Comparison of ENCODE assay signal across 24 cellular contexts in the genomic region with DNA sequence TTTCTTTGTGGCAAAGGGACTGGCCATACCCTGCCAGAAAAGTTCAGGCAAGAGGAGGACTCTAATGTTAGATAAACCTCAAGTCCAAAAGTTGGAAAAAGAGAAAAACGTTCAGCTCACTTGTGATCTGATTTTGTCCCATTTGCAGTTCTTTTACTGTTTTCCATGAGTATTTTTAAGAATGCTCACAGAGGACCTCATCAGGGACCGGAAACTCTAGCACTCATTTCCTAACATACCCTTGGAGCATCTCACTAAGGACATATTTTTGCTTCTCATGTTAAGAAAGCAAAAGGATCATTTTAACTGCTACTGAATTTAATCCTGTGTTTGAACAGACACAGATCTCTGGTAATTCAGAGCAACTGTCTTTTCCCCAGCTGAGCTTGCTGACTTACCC. TPM values are rescaled to one million over a fixed set of nuclear protein-coding genes. Genes with fewer than 3 reads are reported as not detected.
DNase-seq lines count a peak whose midpoint lies in the region; ATAC-seq and TF ChIP-seq lines count a peak whose summit lies in the region.
"Had no signal": no experiment of that assay in that cellular context is flagged by ENCODE, and none has a peak within 500 bp of the region (broad histone marks: within the 10 kb centered on the region; RNA-seq: fewer than 3 reads in every experiment).

No MANE protein-coding gene starts in this region.

- H2AFZ ChIP-seq in fibroblast of lung (ENCODE audit: low read length) (no peak overlapping the region), osteoblast (ENCODE audit: low read length) (no peak overlapping the region)

- H3K9me3 ChIP-seq in heart right ventricle, result peaks cover 0 to 7% (median 0%) of the 10 kb centered on the region in 11 donors
- no peaks in the 10 kb centered on the region for H3K9me3 ChIP-seq in right cardiac atrium (ENCODE audit: control insufficient read depth, low read length)
- no peaks in the 10 kb centered on the region for H3K9me3 ChIP-seq in fibroblast of lung (ENCODE audit: control insufficient read depth, insufficient read depth, low read depth, low read length)
- no peaks in the 10 kb centered on the region for H3K9me3 ChIP-seq in osteoblast (ENCODE audit: low read depth, low read length)
- no peaks in the 10 kb centered on the region for H3K9me3 ChIP-seq in uterus
- H3K9me3 ChIP-seq: BE2C, SJCRH30 had no signal

- peaks cover 2% of the 10 kb centered on the region for H3K27me3 Mint-ChIP-seq in glutamatergic neuron (ENCODE audit: unreplicated experiment)
- H3K27me3 Mint-ChIP-seq in activated CD4-positive, alpha-beta memory T cell treated with anti-CD3 and anti-CD28 coated beads for 36 hours, result peaks cover 9% of the 10 kb centered on the region

- intact Hi-C loops in heart right ventricle (cut with DNase I) (loop anchor here in 2 of 10 donors (5.0 to 10.0 kb wide), 2 partner anchors 46 to 83 kb away; no protein-coding TSS in a partner anchor), right cardiac atrium (cut with DNase I) (loop anchor here in 2 of 4 donors (10.0 kb wide), 2 partner anchors 47 to 157 kb away; partner anchors contain the start of gene COLEC12 (in 1 of the 2)), uterus (cut with DNase I; ENCODE audit: low total_unique reads) (no loop called here)
- intact Hi-C loops in activated CD4-positive, alpha-beta memory T cell treated with anti-CD3 and anti-CD28 coated beads for 36 hours (cut with micrococcal nuclease), result no loop called here

- H3K79me2 ChIP-seq in fibroblast of lung (ENCODE audit: control insufficient read depth, insufficient read depth, low read length), result no peaks in the 10 kb centered on the region
- H3K79me2 ChIP-seq in osteoblast (ENCODE audit: insufficient read depth, low read length), result no peaks in the 10 kb centered on the region

- H3K36me3 ChIP-seq in heart right ventricle, result no peaks in the 10 kb centered on the region
- H3K36me3 ChIP-seq in fibroblast of lung (ENCODE audit: control insufficient read depth, insufficient read depth, low read length), result no peaks in the 10 kb centered on the region
- no peaks in the 10 kb centered on the region for H3K36me3 ChIP-seq in osteoblast (ENCODE audit: insufficient read depth, low read length)
- H3K36me3 ChIP-seq in uterus, result no peaks in the 10 kb centered on the region
- H3K36me3 ChIP-seq: BE2C, SJCRH30 had no signal

- H3K36me3 Mint-ChIP-seq in glutamatergic neuron (ENCODE audit: unreplicated experiment), result no peaks in the 10 kb centered on the region
- no peaks in the 10 kb centered on the region for H3K36me3 Mint-ChIP-seq in activated CD4-positive, alpha-beta memory T cell treated with anti-CD3 and anti-CD28 coated beads for 36 hours
- H3K36me3 Mint-ChIP-seq: IgD-negative memory B cell; naive thymus-derived CD4-positive, alpha-beta T cell; stimulated activated effector memory CD8-positive, alpha-beta T cell treated with anti-CD3 and anti-CD28 coated beads, Interleukin-12 subunit alpha, Interleukin-12 subunit beta, amount 100 ng/mL, for 72 hours had no signal

- H3K27ac Mint-ChIP-seq in glutamatergic neuron (ENCODE audit: unreplicated experiment), result no peak overlapping the region
- no peak overlapping the region for H3K27ac Mint-ChIP-seq in activated CD4-positive, alpha-beta memory T cell treated with anti-CD3 and anti-CD28 coated beads for 36 hours
- H3K27ac Mint-ChIP-seq: activated CD4-positive, alpha-beta T cell treated with anti-CD3 and anti-CD28 coated beads for 36 hours; activated naive CD4-positive, alpha-beta T cell treated with anti-CD3 and anti-CD28 coated beads for 36 hours; IgD-negative memory B cell; naive thymus-derived CD4-positive, alpha-beta T cell; stimulated activated effector memory CD8-positive, alpha-beta T cell treated with anti-CD3 and anti-CD28 coated beads, Interleukin-12 subunit alpha, Interleukin-12 subunit beta, amount 100 ng/mL, for 72 hours; T-helper 1 cell treated with Interleukin-12 subunit alpha and Interleukin-12 subunit beta and Interleukin-4 antibody, amounts not matched to agents 30 μg/mL and 1 μg/mL, for 36 hours had no signal

- no peak for TF ChIP-seq POLR2A in uterus (IDR thresholded peaks at IDR 0.05)

- H3K27ac ChIP-seq in heart right ventricle (peak overlapping the region in 9 of 10 donors; percentile 8 to 82 (median 73)), right cardiac atrium (ENCODE audit: low read length) (no peak overlapping the region), fibroblast of lung (ENCODE audit: insufficient read depth, low read length) (peak overlapping the region; percentile 55), osteoblast (ENCODE audit: low read depth, low read length) (peak overlapping the region; percentile 90), uterus (peak overlapping the region; percentile 78 to 83)
- H3K27ac ChIP-seq: SJCRH30 had no signal

- peaks cover 2 to 56% (median 28%) of the 10 kb centered on the region in 9 donors for H3K4me1 ChIP-seq in heart right ventricle
- no peaks in the 10 kb centered on the region for H3K4me1 ChIP-seq in right cardiac atrium (ENCODE audit: control insufficient read depth, insufficient read depth, low read length)
- H3K4me1 ChIP-seq in fibroblast of lung (ENCODE audit: control insufficient read depth, extremely low read depth, insufficient read depth, low read length), result peaks cover 12% of the 10 kb centered on the region
- peaks cover 39% of the 10 kb centered on the region for H3K4me1 ChIP-seq in osteoblast (ENCODE audit: insufficient read depth, low read length)
- H3K4me1 ChIP-seq in uterus, result no peaks in the 10 kb centered on the region

- H4K20me1 ChIP-seq in fibroblast of lung (ENCODE audit: control insufficient read depth, extremely low read depth, insufficient read depth, low read length) (no peaks in the 10 kb centered on the region), osteoblast (ENCODE audit: insufficient read depth, low read length) (no peaks in the 10 kb centered on the region)

- 58 to 67% methylated on average over 2 of the region's 2 CpGs for WGBS in heart right ventricle, 2 donors
- 51% methylated on average over 2 of the region's 2 CpGs for WGBS in right cardiac atrium

- ATAC-seq in heart right ventricle (no peak), right cardiac atrium (no peak)
- ATAC-seq: activated CD4-positive, alpha-beta T cell treated with anti-CD3 and anti-CD28 coated beads for 36 hours; naive thymus-derived CD4-positive, alpha-beta T cell; Panc1; stimulated activated effector memory CD8-positive, alpha-beta T cell treated with anti-CD3 and anti-CD28 coated beads, Interleukin-12 subunit alpha, Interleukin-12 subunit beta, amount 100 ng/mL, for 72 hours had no signal

- H3K4me3 ChIP-seq in heart right ventricle, result no peak overlapping the region
- no peak overlapping the region for H3K4me3 ChIP-seq in right cardiac atrium (ENCODE audit: low read length)
- no peak overlapping the region for H3K4me3 ChIP-seq in fibroblast of lung (replicated peaks in 1 of 4; ENCODE audit: control extremely low read depth in 1 of 4, insufficient read depth in 1 of 4, low read depth in 3 of 4, low read length in 4 of 4)
- H3K4me3 ChIP-seq in osteoblast (ENCODE audit: insufficient read depth, low read length), result peak overlapping the region; percentile 57
- no peak overlapping the region for H3K4me3 ChIP-seq in uterus

- POLR2A ChIA-PET in activated CD4-positive, alpha-beta memory T cell treated with anti-CD3 and anti-CD28 coated beads for 36 hours (lab: Charles Lee), result no interaction called here

- H3K4me1 Mint-ChIP-seq in glutamatergic neuron (ENCODE audit: low read depth, unreplicated experiment), result peaks cover 14% of the 10 kb centered on the region
- no peaks in the 10 kb centered on the region for H3K4me1 Mint-ChIP-seq in activated CD4-positive, alpha-beta memory T cell treated with anti-CD3 and anti-CD28 coated beads for 36 hours (ENCODE audit: low read depth)
- H3K4me1 Mint-ChIP-seq: activated CD4-positive, alpha-beta T cell treated with anti-CD3 and anti-CD28 coated beads for 36 hours; IgD-negative memory B cell; naive thymus-derived CD4-positive, alpha-beta T cell; stimulated activated effector memory CD8-positive, alpha-beta T cell treated with anti-CD3 and anti-CD28 coated beads, Interleukin-12 subunit alpha, Interleukin-12 subunit beta, amount 100 ng/mL, for 72 hours had no signal

- no peak for TF ChIP-seq CTCF in heart right ventricle (IDR thresholded peaks at IDR 0.05)
- TF ChIP-seq CTCF in fibroblast of lung (conservative IDR thresholded peaks at IDR 0.05 in 1 of 2, IDR thresholded peaks at IDR 0.05 in 1 of 2; ENCODE audit: low read depth in 1 of 2, low read length in 2 of 2), result no peak
- no peak for TF ChIP-seq CTCF in osteoblast (IDR thresholded peaks at IDR 0.05; ENCODE audit: extremely low read depth, low read depth, low read length)
- TF ChIP-seq CTCF in uterus (IDR thresholded peaks at IDR 0.05), result no peak
- TF ChIP-seq CTCF in glutamatergic neuron (IDR thresholded peaks at IDR 0.05; ENCODE audit: partially characterized antibody, unreplicated experiment), result no peak

- peak overlapping the region; percentile 70 for H3K4me2 ChIP-seq in fibroblast of lung (ENCODE audit: extremely low read depth, insufficient read depth, low read length)
- H3K4me2 ChIP-seq in osteoblast (ENCODE audit: insufficient read depth, low read length), result peak overlapping the region; percentile 88

- H3K4me3 Mint-ChIP-seq in glutamatergic neuron (ENCODE audit: unreplicated experiment), result no peak overlapping the region
- H3K4me3 Mint-ChIP-seq in activated CD4-positive, alpha-beta memory T cell treated with anti-CD3 and anti-CD28 coated beads for 36 hours, result no peak overlapping the region
- H3K4me3 Mint-ChIP-seq: activated CD4-positive, alpha-beta T cell treated with anti-CD3 and anti-CD28 coated beads for 36 hours; activated naive CD4-positive, alpha-beta T cell treated with anti-CD3 and anti-CD28 coated beads for 36 hours; IgD-negative memory B cell; naive thymus-derived CD4-positive, alpha-beta T cell; stimulated activated effector memory CD8-positive, alpha-beta T cell treated with anti-CD3 and anti-CD28 coated beads, Interleukin-12 subunit alpha, Interleukin-12 subunit beta, amount 100 ng/mL, for 72 hours; T-helper 1 cell treated with Interleukin-12 subunit alpha and Interleukin-12 subunit beta and Interleukin-4 antibody, amounts not matched to agents 30 μg/mL and 1 μg/mL, for 36 hours had no signal

- peaks cover 0 to 10% (median 0%) of the 10 kb centered on the region in 7 donors for H3K27me3 ChIP-seq in heart right ventricle
- no peaks in the 10 kb centered on the region for H3K27me3 ChIP-seq in right cardiac atrium (ENCODE audit: control insufficient read depth, insufficient read depth)
- no peaks in the 10 kb centered on the region for H3K27me3 ChIP-seq in fibroblast of lung (ENCODE audit: control insufficient read depth, insufficient read depth, low read length)
- no peaks in the 10 kb centered on the region for H3K27me3 ChIP-seq in osteoblast (ENCODE audit: insufficient read depth, low read length)
- H3K27me3 ChIP-seq in uterus, result no peaks in the 10 kb centered on the region
- H3K27me3 ChIP-seq: BE2C, SJCRH30 had no signal

- CTCF ChIA-PET in activated CD4-positive, alpha-beta memory T cell treated with anti-CD3 and anti-CD28 coated beads for 36 hours (lab: Charles Lee), result no interaction called here

- H3K9me3 Mint-ChIP-seq in glutamatergic neuron (ENCODE audit: unreplicated experiment), result peaks cover 2% of the 10 kb centered on the region
- H3K9me3 Mint-ChIP-seq in activated CD4-positive, alpha-beta memory T cell treated with anti-CD3 and anti-CD28 coated beads for 36 hours, result no peaks in the 10 kb centered on the region
- H3K9me3 Mint-ChIP-seq: T-helper 1 cell treated with Interleukin-12 subunit alpha and Interleukin-12 subunit beta and Interleukin-4 antibody, amounts not matched to agents 30 μg/mL and 1 μg/mL, for 36 hours had no signal

- DNase-seq in heart right ventricle, result no peak
- no peak for DNase-seq in right cardiac atrium
- DNase-seq in fibroblast of lung (ENCODE audit: low read depth in 2 of 2), result no peak
- no peak for DNase-seq in osteoblast (ENCODE audit: insufficient read length, low spot score, missing footprints)
- no peak for DNase-seq in uterus
- DNase-seq in glutamatergic neuron, result no peak
- no peak for DNase-seq in activated CD4-positive, alpha-beta memory T cell treated with anti-CD3 and anti-CD28 coated beads for 36 hours
- no peak for DNase-seq in NCI-H1092 treated with DMSO at 0.1 percent for 48 hours (lab: John Stamatoyannopoulos, UW)
- DNase-seq: activated CD4-positive, alpha-beta T cell treated with anti-CD3 and anti-CD28 coated beads for 36 hours; activated naive CD4-positive, alpha-beta T cell treated with anti-CD3 and anti-CD28 coated beads for 36 hours; activated T-cell treated with anti-CD3 and anti-CD28 coated beads, Interleukin-2, amount 50 U/mL, for 48 hours; anterior cingulate cortex; BE2C; H7; naive thymus-derived CD4-positive, alpha-beta T cell; NCI-H2081; NCI-H510A; SJCRH30; stimulated activated CD4-positive, alpha-beta T cell treated with anti-CD3 and anti-CD28 coated beads, Interleukin-2, amount 100 ng/mL, for 24 hours had no signal

- H3K9ac ChIP-seq in fibroblast of lung (ENCODE audit: insufficient read depth, low read length), result no peak overlapping the region

RNA-seq across cellular contexts. Expression of gene COLEC12, which starts 42.5 kb away (rescaled TPM):
- 10 to 100 TPM in 2 of 10 donors, 1 to 10 TPM in 8; 5.3 to 15.4 (median 6.9) TPM for total RNA-seq in heart right ventricle
- polyA plus RNA-seq in heart right ventricle, result 1 to 10 TPM; 2.8 to 3.1 TPM
- 10 to 100 TPM in 1 of 4 donors, 1 to 10 TPM in 3; 4.1 to 10.6 (median 6.5) TPM for total RNA-seq in right cardiac atrium
- 1.7 TPM for polyA plus RNA-seq in right cardiac atrium
- total RNA-seq in fibroblast of lung, result 24.8 and 60.6 TPM in 2 replicates
- polyA plus RNA-seq in fibroblast of lung, result 20.0 and 44.1 TPM in 2 replicates
- polyA plus RNA-seq in fibroblast of lung (2012), result 13.7 and 32.9 TPM in 2 replicates
- polyA minus RNA-seq in fibroblast of lung (ENCODE audit: low replicate concordance), result 3.8 and 6.3 TPM in 2 replicates
- 38.0 and 56.9 TPM in 2 replicates for total RNA-seq in osteoblast
- total RNA-seq in uterus, result 10 to 100 TPM; 20.2 to 81.3 (median 29.1) TPM
- 0.20 TPM for total RNA-seq in glutamatergic neuron (ENCODE audit: unreplicated experiment)
- not detected for total RNA-seq in activated CD4-positive, alpha-beta memory T cell treated with anti-CD3 and anti-CD28 coated beads for 36 hours
- total RNA-seq: activated CD4-positive, alpha-beta T cell treated with anti-CD3 and anti-CD28 coated beads for 36 hours; activated CD8-positive, alpha-beta memory T cell treated with anti-CD3 and anti-CD28 coated beads for 36 hours; activated naive CD4-positive, alpha-beta T cell treated with anti-CD3 and anti-CD28 coated beads for 36 hours; SJCRH30 had no signal
- polyA plus RNA-seq: IgD-negative memory B cell; naive thymus-derived CD4-positive, alpha-beta T cell had no signal
